ENCODE assay signal across 20 cellular contexts in genomic region chr22:25077964-25078363, GRCh38.
A peak's percentile ranks its signal among the peaks of the same experiment; 100 is the strongest.
DNase-seq lines count a peak whose midpoint lies in the region; ATAC-seq and FAIRE-seq lines count a peak whose summit lies in the region.
"Had no signal": no experiment of that assay in that cellular context is flagged by ENCODE, and none has a peak within 500 bp of the region (broad histone marks: within the 10 kb centered on the region; RNA-seq: fewer than 3 reads in every experiment).

No MANE protein-coding gene starts in this region.

- peak; percentile 9 for FAIRE-seq in GM18507 (lab: Jason Lieb, UNC)
- FAIRE-seq: pancreas, RCC 7860 had no signal

- DNase-seq in T-helper 1 cell (no peak), GM18507 (ENCODE audit: extremely low spot score, insufficient read length, low read depth) (no peak), HK-2 (ENCODE audit: unreplicated experiment) (no peak)
- DNase-seq in activated naive CD8-positive, alpha-beta T cell treated with anti-CD3 and anti-CD28 coated beads, Interleukin-2, amount 50 U/mL, for 24 hours = no peak
- DNase-seq in stimulated activated effector memory CD8-positive, alpha-beta T cell treated with anti-CD3 and anti-CD28 coated beads, Interleukin-12 subunit alpha, Interleukin-12 subunit beta, amount 100 ng/mL, for 72 hours (ENCODE audit: low spot score in 2 of 2) = no peak
- DNase-seq in NK-92 treated with Interleukin-12 subunit alpha and Interleukin-12 subunit beta, amount 100 ng/mL, for 24 hours (lab: John Stamatoyannopoulos, UW) = no peak
- no peak for DNase-seq in stimulated activated CD4-positive, alpha-beta T cell treated with anti-CD3 and anti-CD28 coated beads, Interleukin-2, amount 100 ng/mL, for 24 hours
- DNase-seq: activated B cell treated with CpG ODN at 0.5 μM for 24 hours; activated CD4-positive, alpha-beta memory T cell treated with anti-CD3 and anti-CD28 coated beads, Interleukin-2, amount 10 ng/mL, durations not matched to agents 7 days and 5 days; DND-41; glutamatergic neuron; HFFc6; naive thymus-derived CD8-positive, alpha-beta T cell; NCI-H1417; NCI-H345; pancreas; right lobe of liver; T-helper 9 cell had no signal

- H3K9me3 Mint-ChIP-seq in T-helper 1 cell treated with Interleukin-12 subunit alpha and Interleukin-12 subunit beta and Interleukin-4 antibody, amounts not matched to agents 30 μg/mL and 1 μg/mL, for 36 hours = no peaks in the 10 kb centered on the region
- no peaks in the 10 kb centered on the region for H3K9me3 Mint-ChIP-seq in activated naive CD8-positive, alpha-beta T cell treated with anti-CD3 and anti-CD28 coated beads, Interleukin-2, amount 50 U/mL, for 24 hours
- H3K9me3 Mint-ChIP-seq in stimulated activated effector memory CD8-positive, alpha-beta T cell treated with anti-CD3 and anti-CD28 coated beads, Interleukin-12 subunit alpha, Interleukin-12 subunit beta, amount 100 ng/mL, for 72 hours = no peaks in the 10 kb centered on the region
- H3K9me3 Mint-ChIP-seq: activated B cell treated with CpG ODN at 0.5 μM for 24 hours; activated CD4-positive, alpha-beta memory T cell treated with anti-CD3 and anti-CD28 coated beads, Interleukin-2, amount 10 ng/mL, durations not matched to agents 7 days and 5 days; naive thymus-derived CD8-positive, alpha-beta T cell had no signal

- no peak overlapping the region for H3K4me3 Mint-ChIP-seq in T-helper 1 cell treated with Interleukin-12 subunit alpha and Interleukin-12 subunit beta and Interleukin-4 antibody, amounts not matched to agents 30 μg/mL and 1 μg/mL, for 36 hours
- peak overlapping the region; percentile 26 for H3K4me3 Mint-ChIP-seq in activated naive CD8-positive, alpha-beta T cell treated with anti-CD3 and anti-CD28 coated beads, Interleukin-2, amount 50 U/mL, for 24 hours
- no peak overlapping the region for H3K4me3 Mint-ChIP-seq in stimulated activated effector memory CD8-positive, alpha-beta T cell treated with anti-CD3 and anti-CD28 coated beads, Interleukin-12 subunit alpha, Interleukin-12 subunit beta, amount 100 ng/mL, for 72 hours
- H3K4me3 Mint-ChIP-seq: activated B cell treated with CpG ODN at 0.5 μM for 24 hours; activated CD4-positive, alpha-beta memory T cell treated with anti-CD3 and anti-CD28 coated beads, Interleukin-2, amount 10 ng/mL, durations not matched to agents 7 days and 5 days; HFFc6 had no signal

- H3K27ac Mint-ChIP-seq in T-helper 1 cell treated with Interleukin-12 subunit alpha and Interleukin-12 subunit beta and Interleukin-4 antibody, amounts not matched to agents 30 μg/mL and 1 μg/mL, for 36 hours = peak overlapping the region; percentile 36
- H3K27ac Mint-ChIP-seq in activated naive CD8-positive, alpha-beta T cell treated with anti-CD3 and anti-CD28 coated beads, Interleukin-2, amount 50 U/mL, for 24 hours = no peak overlapping the region
- peak overlapping the region; percentile 55 for H3K27ac Mint-ChIP-seq in stimulated activated effector memory CD8-positive, alpha-beta T cell treated with anti-CD3 and anti-CD28 coated beads, Interleukin-12 subunit alpha, Interleukin-12 subunit beta, amount 100 ng/mL, for 72 hours
- H3K27ac Mint-ChIP-seq: activated B cell treated with CpG ODN at 0.5 μM for 24 hours; activated CD4-positive, alpha-beta memory T cell treated with anti-CD3 and anti-CD28 coated beads, Interleukin-2, amount 10 ng/mL, durations not matched to agents 7 days and 5 days; HFFc6 had no signal

- H3K4me1 Mint-ChIP-seq in T-helper 1 cell treated with Interleukin-12 subunit alpha and Interleukin-12 subunit beta and Interleukin-4 antibody, amounts not matched to agents 30 μg/mL and 1 μg/mL, for 36 hours (ENCODE audit: low read depth) = peaks cover 51% of the 10 kb centered on the region
- peaks cover 73% of the 10 kb centered on the region for H3K4me1 Mint-ChIP-seq in activated naive CD8-positive, alpha-beta T cell treated with anti-CD3 and anti-CD28 coated beads, Interleukin-2, amount 50 U/mL, for 24 hours
- peaks cover 72% of the 10 kb centered on the region for H3K4me1 Mint-ChIP-seq in stimulated activated effector memory CD8-positive, alpha-beta T cell treated with anti-CD3 and anti-CD28 coated beads, Interleukin-12 subunit alpha, Interleukin-12 subunit beta, amount 100 ng/mL, for 72 hours
- H3K4me1 Mint-ChIP-seq: activated B cell treated with CpG ODN at 0.5 μM for 24 hours had no signal

- peaks cover 3% of the 10 kb centered on the region for H3K36me3 Mint-ChIP-seq in T-helper 1 cell treated with Interleukin-12 subunit alpha and Interleukin-12 subunit beta and Interleukin-4 antibody, amounts not matched to agents 30 μg/mL and 1 μg/mL, for 36 hours (ENCODE audit: low read depth)
- H3K36me3 Mint-ChIP-seq in activated naive CD8-positive, alpha-beta T cell treated with anti-CD3 and anti-CD28 coated beads, Interleukin-2, amount 50 U/mL, for 24 hours (ENCODE audit: low read depth) = no peaks in the 10 kb centered on the region
- H3K36me3 Mint-ChIP-seq in stimulated activated effector memory CD8-positive, alpha-beta T cell treated with anti-CD3 and anti-CD28 coated beads, Interleukin-12 subunit alpha, Interleukin-12 subunit beta, amount 100 ng/mL, for 72 hours = peaks cover 6% of the 10 kb centered on the region
- H3K36me3 Mint-ChIP-seq: naive thymus-derived CD8-positive, alpha-beta T cell had no signal

- no peak for ATAC-seq in activated naive CD8-positive, alpha-beta T cell treated with anti-CD3 and anti-CD28 coated beads, Interleukin-2, amount 50 U/mL, for 24 hours
- no peak for ATAC-seq in stimulated activated effector memory CD8-positive, alpha-beta T cell treated with anti-CD3 and anti-CD28 coated beads, Interleukin-12 subunit alpha, Interleukin-12 subunit beta, amount 100 ng/mL, for 72 hours
- ATAC-seq: pancreas, right lobe of liver had no signal

- no peaks in the 10 kb centered on the region for H3K27me3 Mint-ChIP-seq in T-helper 1 cell treated with Interleukin-12 subunit alpha and Interleukin-12 subunit beta and Interleukin-4 antibody, amounts not matched to agents 30 μg/mL and 1 μg/mL, for 36 hours (ENCODE audit: low read depth)
- H3K27me3 Mint-ChIP-seq in activated naive CD8-positive, alpha-beta T cell treated with anti-CD3 and anti-CD28 coated beads, Interleukin-2, amount 50 U/mL, for 24 hours = peaks cover under 1% of the 10 kb centered on the region
- H3K27me3 Mint-ChIP-seq: activated CD4-positive, alpha-beta memory T cell treated with anti-CD3 and anti-CD28 coated beads, Interleukin-2, amount 10 ng/mL, durations not matched to agents 7 days and 5 days; naive thymus-derived CD8-positive, alpha-beta T cell had no signal
